8 cellular contexts compared by ENCODE assay signal in genomic region chr14:81220488-81220766, GRCh38. TPM values are rescaled to one million over a fixed set of nuclear protein-coding genes. Genes with fewer than 3 reads are reported as not detected.
DNase-seq lines count a peak whose midpoint lies in the region; ATAC-seq and TF ChIP-seq lines count a peak whose summit lies in the region.

No MANE protein-coding gene starts in this region.

- H3K4me1 ChIP-seq in cardiac muscle cell (ENCODE audit: low read depth), result peaks cover 17% of the 10 kb centered on the region
- peaks cover 29% of the 10 kb centered on the region for H3K4me1 ChIP-seq in lower lobe of right lung
- peaks cover 21% of the 10 kb centered on the region for H3K4me1 ChIP-seq in upper lobe of right lung

- H3K27me3 ChIP-seq in cardiac muscle cell, result no peaks in the 10 kb centered on the region
- H3K27me3 ChIP-seq in lower lobe of right lung (ENCODE audit: low read depth), result no peaks in the 10 kb centered on the region
- no peaks in the 10 kb centered on the region for H3K27me3 ChIP-seq in upper lobe of right lung

- in situ Hi-C loops in astrocyte of the cerebellum (cut with HindIII; ENCODE audit: low sequenced_read_pairs), result no loop called here

- H3K4me3 ChIP-seq in cardiac muscle cell (peak overlapping the region; percentile 100), astrocyte of the cerebellum (ENCODE audit: low read depth, low read length) (peak overlapping the region; percentile 85), lower lobe of right lung (peak overlapping the region; percentile 83), upper lobe of right lung (peak overlapping the region; percentile 83)

- TF ChIP-seq CTCF in cardiac muscle cell (IDR thresholded peaks at IDR 0.05; ENCODE audit: low read depth, low read length) (no peak), astrocyte of the cerebellum (IDR thresholded peaks at IDR 0.05; ENCODE audit: low read depth, low read length, missing control alignments) (no peak), lower lobe of right lung (IDR thresholded peaks at IDR 0.05) (no peak), upper lobe of right lung (IDR thresholded peaks at IDR 0.05) (no peak)

- H3K27ac ChIP-seq in cardiac muscle cell, result peak overlapping the region; percentile 84
- H3K27ac ChIP-seq in lower lobe of right lung, result peak overlapping the region; percentile 99
- H3K27ac ChIP-seq in upper lobe of right lung, result peak overlapping the region; percentile 100

- H3K9me3 ChIP-seq in cardiac muscle cell (ENCODE audit: low read depth), result no peaks in the 10 kb centered on the region
- H3K9me3 ChIP-seq in lower lobe of right lung, result no peaks in the 10 kb centered on the region
- H3K9me3 ChIP-seq in upper lobe of right lung, result no peaks in the 10 kb centered on the region

- intact Hi-C loops in Right ventricle myocardium superior (cut with DNase I), result no loop called here
- intact Hi-C loops in lower lobe of right lung (cut with DNase I), result no loop called here
- intact Hi-C loops in upper lobe of right lung (cut with DNase I), result no loop called here

- no peak for ATAC-seq in Right ventricle myocardium superior (ENCODE audit: poor library complexity)
- ATAC-seq in lower lobe of right lung, result no peak
- no peak for ATAC-seq in upper lobe of right lung
- no peak for ATAC-seq in HG03469 (IDR thresholded peaks at IDR 0.05; ENCODE audit: unreplicated experiment)

- peaks cover 9% of the 10 kb centered on the region for H3K36me3 ChIP-seq in cardiac muscle cell
- peaks cover 8% of the 10 kb centered on the region for H3K36me3 ChIP-seq in lower lobe of right lung
- peaks cover 11% of the 10 kb centered on the region for H3K36me3 ChIP-seq in upper lobe of right lung

- no peak for DNase-seq in cardiac muscle cell (ENCODE audit: low read depth in 1 of 2, low spot score in 1 of 2)
- no peak for DNase-seq in Right ventricle myocardium superior
- DNase-seq in astrocyte of the cerebellum (ENCODE audit: low read depth), result no peak
- no peak for DNase-seq in lower lobe of right lung
- DNase-seq in upper lobe of right lung, result no peak
- DNase-seq in DMS53 (lab: John Stamatoyannopoulos, UW), result no peak
- no peak for DNase-seq in SKM-1 (lab: John Stamatoyannopoulos, UW; ENCODE audit: unreplicated experiment)

RNA-seq across cellular contexts. Expression of gene GTF2A1, which starts 0.3 kb away (rescaled TPM):
- total RNA-seq in cardiac muscle cell, result 17.5 and 26.8 TPM in 2 replicates
- polyA plus RNA-seq in cardiac muscle cell, result 3.5 and 5.2 TPM in 2 replicates
- total RNA-seq in Right ventricle myocardium superior, result 17.1 TPM
- 26.1 TPM for total RNA-seq in lower lobe of right lung
- total RNA-seq in upper lobe of right lung, result 24.0 TPM
